15 cellular contexts compared by ENCODE assay signal in genomic region chr13:99004931-99005330, GRCh38.
"Had no signal": no experiment of that assay in that cellular context is flagged by ENCODE, and none has a peak within 500 bp of the region (broad histone marks: within the 10 kb centered on the region; RNA-seq: fewer than 3 reads in every experiment).

No MANE protein-coding gene starts in this region.

- H3K27ac ChIP-seq: body of pancreas, stomach had no signal

- H3K27me3 ChIP-seq: body of pancreas, right atrium auricular region, stomach had no signal

- DNase-seq: activated CD8-positive, alpha-beta memory T cell treated with anti-CD3 and anti-CD28 coated beads, Interleukin-2, amount 50 U/mL, for 48 hours; activated CD8-positive, alpha-beta T cell treated with anti-CD3 and anti-CD28 coated beads, Interleukin-2, amount 10 ng/mL, durations not matched to agents 7 days and 5 days; activated naive CD4-positive, alpha-beta T cell treated with anti-CD3 and anti-CD28 coated beads for 36 hours; body of pancreas; central memory CD4-positive, alpha-beta T cell; cortex of kidney; hypothalamus; midbrain; naive thymus-derived CD8-positive, alpha-beta T cell; nucleus accumbens; small intestine; stomach; T1000 had no signal

- H3K4me1 ChIP-seq: body of pancreas had no signal

- H3K9me3 ChIP-seq: body of pancreas, right atrium auricular region, stomach had no signal

- H3K4me3 ChIP-seq: body of pancreas, lung, right atrium auricular region, stomach had no signal

- H3K36me3 ChIP-seq: right atrium auricular region, stomach had no signal
